Comparison of ENCODE assay signal across 1 cellular context in the genomic region with DNA sequence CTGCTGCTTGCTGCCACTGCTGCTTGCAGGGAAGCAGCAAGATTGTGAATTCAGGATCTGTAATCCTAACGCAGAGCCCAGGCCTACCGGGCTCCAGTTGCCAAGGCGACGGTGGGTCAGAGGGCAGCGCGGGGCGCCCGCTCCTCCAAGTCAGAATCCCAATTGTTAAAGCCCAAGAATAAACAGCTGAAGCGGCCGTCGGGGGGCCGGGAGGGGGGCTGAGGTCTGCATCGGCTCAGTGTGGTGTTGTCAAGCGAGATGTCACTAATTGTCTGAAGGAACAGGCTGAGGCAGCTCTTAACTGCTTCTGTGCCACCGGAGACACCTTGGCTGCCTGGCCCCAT.
TF ChIP-seq lines count a peak whose summit lies in the region.

No MANE protein-coding gene starts in this region.

TF ChIP-seq in SK-N-SH treated with all-trans-retinoic acid at 6 μM for 48 hours, 23 proteins besides CTCF, POLR2A, EP300 and RAD21 (continued from another document):
- TF ChIP-seq, protein P1, sequence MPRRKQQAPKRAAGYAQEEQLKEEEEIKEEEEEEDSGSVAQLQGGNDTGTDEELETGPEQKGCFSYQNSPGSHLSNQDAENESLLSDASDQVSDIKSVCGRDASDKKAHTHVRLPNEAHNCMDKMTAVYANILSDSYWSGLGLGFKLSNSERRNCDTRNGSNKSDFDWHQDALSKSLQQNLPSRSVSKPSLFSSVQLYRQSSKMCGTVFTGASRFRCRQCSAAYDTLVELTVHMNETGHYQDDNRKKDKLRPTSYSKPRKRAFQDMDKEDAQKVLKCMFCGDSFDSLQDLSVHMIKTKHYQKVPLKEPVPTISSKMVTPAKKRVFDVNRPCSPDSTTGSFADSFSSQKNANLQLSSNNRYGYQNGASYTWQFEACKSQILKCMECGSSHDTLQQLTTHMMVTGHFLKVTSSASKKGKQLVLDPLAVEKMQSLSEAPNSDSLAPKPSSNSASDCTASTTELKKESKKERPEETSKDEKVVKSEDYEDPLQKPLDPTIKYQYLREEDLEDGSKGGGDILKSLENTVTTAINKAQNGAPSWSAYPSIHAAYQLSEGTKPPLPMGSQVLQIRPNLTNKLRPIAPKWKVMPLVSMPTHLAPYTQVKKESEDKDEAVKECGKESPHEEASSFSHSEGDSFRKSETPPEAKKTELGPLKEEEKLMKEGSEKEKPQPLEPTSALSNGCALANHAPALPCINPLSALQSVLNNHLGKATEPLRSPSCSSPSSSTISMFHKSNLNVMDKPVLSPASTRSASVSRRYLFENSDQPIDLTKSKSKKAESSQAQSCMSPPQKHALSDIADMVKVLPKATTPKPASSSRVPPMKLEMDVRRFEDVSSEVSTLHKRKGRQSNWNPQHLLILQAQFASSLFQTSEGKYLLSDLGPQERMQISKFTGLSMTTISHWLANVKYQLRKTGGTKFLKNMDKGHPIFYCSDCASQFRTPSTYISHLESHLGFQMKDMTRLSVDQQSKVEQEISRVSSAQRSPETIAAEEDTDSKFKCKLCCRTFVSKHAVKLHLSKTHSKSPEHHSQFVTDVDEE (CRISPR knock-in tag; IDR thresholded peaks at IDR 0.05), result no peak
- no peak for TF ChIP-seq ISL1 (CRISPR knock-in tag; IDR thresholded peaks at IDR 0.05)
- TF ChIP-seq, protein P2, sequence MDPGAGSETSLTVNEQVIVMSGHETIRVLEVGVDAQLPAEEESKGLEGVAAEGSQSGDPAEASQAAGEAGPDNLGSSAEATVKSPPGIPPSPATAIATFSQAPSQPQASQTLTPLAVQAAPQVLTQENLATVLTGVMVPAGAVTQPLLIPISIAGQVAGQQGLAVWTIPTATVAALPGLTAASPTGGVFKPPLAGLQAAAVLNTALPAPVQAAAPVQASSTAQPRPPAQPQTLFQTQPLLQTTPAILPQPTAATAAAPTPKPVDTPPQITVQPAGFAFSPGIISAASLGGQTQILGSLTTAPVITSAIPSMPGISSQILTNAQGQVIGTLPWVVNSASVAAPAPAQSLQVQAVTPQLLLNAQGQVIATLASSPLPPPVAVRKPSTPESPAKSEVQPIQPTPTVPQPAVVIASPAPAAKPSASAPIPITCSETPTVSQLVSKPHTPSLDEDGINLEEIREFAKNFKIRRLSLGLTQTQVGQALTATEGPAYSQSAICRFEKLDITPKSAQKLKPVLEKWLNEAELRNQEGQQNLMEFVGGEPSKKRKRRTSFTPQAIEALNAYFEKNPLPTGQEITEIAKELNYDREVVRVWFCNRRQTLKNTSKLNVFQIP (CRISPR knock-in tag; IDR thresholded peaks at IDR 0.05; ENCODE audit: borderline replicate concordance, low read depth), result no peak
- no peak for TF ChIP-seq OSR1 (CRISPR knock-in tag; IDR thresholded peaks at IDR 0.05)
- no peak for TF ChIP-seq ZFP30 (CRISPR knock-in tag; IDR thresholded peaks at IDR 0.05)
- no peak for TF ChIP-seq ZC3H10 (CRISPR knock-in tag; IDR thresholded peaks at IDR 0.05)
- TF ChIP-seq ZNF8 (CRISPR knock-in tag; IDR thresholded peaks at IDR 0.05), result no peak
- TF ChIP-seq ESRRG (CRISPR knock-in tag; IDR thresholded peaks at IDR 0.05), result no peak
- TF ChIP-seq TCF4 (CRISPR knock-in tag; IDR thresholded peaks at IDR 0.05; ENCODE audit: borderline replicate concordance), result no peak
- no peak for TF ChIP-seq PPARA (CRISPR knock-in tag; IDR thresholded peaks at IDR 0.05; ENCODE audit: borderline replicate concordance)
- TF ChIP-seq, protein P3, sequence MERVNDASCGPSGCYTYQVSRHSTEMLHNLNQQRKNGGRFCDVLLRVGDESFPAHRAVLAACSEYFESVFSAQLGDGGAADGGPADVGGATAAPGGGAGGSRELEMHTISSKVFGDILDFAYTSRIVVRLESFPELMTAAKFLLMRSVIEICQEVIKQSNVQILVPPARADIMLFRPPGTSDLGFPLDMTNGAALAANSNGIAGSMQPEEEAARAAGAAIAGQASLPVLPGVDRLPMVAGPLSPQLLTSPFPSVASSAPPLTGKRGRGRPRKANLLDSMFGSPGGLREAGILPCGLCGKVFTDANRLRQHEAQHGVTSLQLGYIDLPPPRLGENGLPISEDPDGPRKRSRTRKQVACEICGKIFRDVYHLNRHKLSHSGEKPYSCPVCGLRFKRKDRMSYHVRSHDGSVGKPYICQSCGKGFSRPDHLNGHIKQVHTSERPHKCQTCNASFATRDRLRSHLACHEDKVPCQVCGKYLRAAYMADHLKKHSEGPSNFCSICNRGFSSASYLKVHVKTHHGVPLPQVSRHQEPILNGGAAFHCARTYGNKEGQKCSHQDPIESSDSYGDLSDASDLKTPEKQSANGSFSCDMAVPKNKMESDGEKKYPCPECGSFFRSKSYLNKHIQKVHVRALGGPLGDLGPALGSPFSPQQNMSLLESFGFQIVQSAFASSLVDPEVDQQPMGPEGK (CRISPR knock-in tag; IDR thresholded peaks at IDR 0.05; ENCODE audit: borderline replicate concordance), result no peak
TF ChIP-seq in SK-N-SH treated with all-trans-retinoic acid at 6 μM for 48 hours: peak in this region for 0.
